ENCODE assay signal across 1 cellular context in genomic region chr21:41506526-41507520, GRCh38.
TF ChIP-seq lines count a peak whose summit lies in the region.

No MANE protein-coding gene starts in this region.

TF ChIP-seq in GM23338, 12 proteins besides CTCF, POLR2A, EP300 and RAD21 (continued from another document):
- no peak for TF ChIP-seq REST (IDR thresholded peaks at IDR 0.05; ENCODE audit: unreplicated experiment)
